31 cellular contexts compared by ENCODE assay signal in the genomic region with DNA sequence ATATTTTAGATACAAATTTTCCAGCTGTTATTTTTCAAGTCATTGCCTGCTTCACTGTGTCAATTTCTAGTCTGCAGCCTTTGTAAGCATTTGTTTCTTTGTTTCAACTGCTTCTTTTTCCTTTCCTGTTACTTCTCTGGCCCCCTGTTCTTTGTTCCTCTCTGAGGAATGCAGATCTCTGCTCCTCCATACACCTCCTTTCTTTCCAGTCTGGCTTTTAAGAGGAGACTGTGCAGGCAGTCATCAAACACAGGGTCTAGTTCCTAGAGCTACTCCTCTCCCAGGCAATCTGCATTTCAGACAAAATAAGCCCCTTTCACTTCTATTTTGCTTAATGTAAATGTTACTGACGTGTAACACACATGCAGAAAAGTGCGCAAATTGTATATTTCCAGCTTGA.
"Had no signal": no experiment of that assay in that cellular context is flagged by ENCODE, and none has a peak within 500 bp of the region (broad histone marks: within the 10 kb centered on the region; RNA-seq: fewer than 3 reads in every experiment).

No MANE protein-coding gene starts in this region.

- H3K4me3 ChIP-seq: coronary artery, dorsolateral prefrontal cortex, esophagus muscularis mucosa, gastroesophageal sphincter had no signal

- DNase-seq: activated CD4-positive, alpha-beta memory T cell treated with anti-CD3 and anti-CD28 coated beads, Interleukin-2, amount 10 ng/mL, durations not matched to agents 7 days and 5 days; activated CD4-positive, alpha-beta T cell treated with anti-CD3 and anti-CD28 coated beads for 1 hour; activated CD4-positive, alpha-beta T cell treated with anti-CD3 and anti-CD28 coated beads for 4 hours; activated CD4-positive, alpha-beta T cell treated with anti-CD3 and anti-CD28 coated beads, Interleukin-2, amount 10 ng/mL, durations not matched to agents 7 days and 5 days; activated CD4-positive, alpha-beta T cell treated with anti-CD3 and anti-CD28 coated beads, Interleukin-2, amount 50 U/mL, for 4 hours; activated CD8-positive, alpha-beta memory T cell treated with anti-CD3 and anti-CD28 coated beads, Interleukin-2, amount 50 U/mL, for 48 hours; activated gamma-delta T cell; activated naive CD4-positive, alpha-beta T cell; activated naive CD4-positive, alpha-beta T cell treated with anti-CD3 and anti-CD28 coated beads, Interleukin-2, amount 50 U/mL, for 16 hours; activated T-cell treated with anti-CD3 and anti-CD28 coated beads for 4 hours; activated T-cell treated with anti-CD3 and anti-CD28 coated beads, Interleukin-2, amount 50 U/mL, for 24 hours; activated T-cell treated with anti-CD3 and anti-CD28 coated beads, Interleukin-2, amount 50 U/mL, for 72 hours; amniotic stem cell; anterior cingulate cortex; brain microvascular endothelial cell; dorsolateral prefrontal cortex; effector memory CD4-positive, alpha-beta T cell; erythroblast; foreskin melanocyte; T-helper 1 cell; T-helper 17 cell; T1000 had no signal

- H3K36me3 Mint-ChIP-seq: activated naive CD8-positive, alpha-beta T cell had no signal

- H3K27ac Mint-ChIP-seq: activated CD4-positive, alpha-beta memory T cell treated with anti-CD3 and anti-CD28 coated beads, Interleukin-2, amount 10 ng/mL, durations not matched to agents 7 days and 5 days; activated CD4-positive, alpha-beta T cell treated with anti-CD3 and anti-CD28 coated beads, Interleukin-2, amount 10 ng/mL, durations not matched to agents 7 days and 5 days; activated naive CD8-positive, alpha-beta T cell; activated T-cell treated with anti-CD3 and anti-CD28 coated beads, Interleukin-2, amount 50 U/mL, for 24 hours; activated T-cell treated with anti-CD3 and anti-CD28 coated beads, Interleukin-2, amount 50 U/mL, for 72 hours; dendritic cell treated with granulocyte-macrophage colony-stimulating factor and Interleukin-4, amounts not matched to agents 40 ng/mL and 50 ng/mL, for 4 days; T-helper 17 cell; T-helper 2 cell treated with Interferon-gamma antibody and Interleukin-4, amounts not matched to agents 5 μg/mL and 100 μg/mL, for 36 hours had no signal

- H3K27me3 Mint-ChIP-seq: activated CD4-positive, alpha-beta memory T cell treated with anti-CD3 and anti-CD28 coated beads, Interleukin-2, amount 10 ng/mL, durations not matched to agents 7 days and 5 days; activated CD4-positive, alpha-beta T cell treated with anti-CD3 and anti-CD28 coated beads, Interleukin-2, amount 10 ng/mL, durations not matched to agents 7 days and 5 days; activated T-cell treated with anti-CD3 and anti-CD28 coated beads, Interleukin-2, amount 50 U/mL, for 24 hours; dendritic cell treated with granulocyte-macrophage colony-stimulating factor and Interleukin-4, amounts not matched to agents 40 ng/mL and 50 ng/mL, for 4 days; T-helper 17 cell had no signal

- H3K9me3 Mint-ChIP-seq: activated CD4-positive, alpha-beta memory T cell treated with anti-CD3 and anti-CD28 coated beads, Interleukin-2, amount 10 ng/mL, durations not matched to agents 7 days and 5 days; activated CD4-positive, alpha-beta T cell treated with anti-CD3 and anti-CD28 coated beads, Interleukin-2, amount 10 ng/mL, durations not matched to agents 7 days and 5 days; activated T-cell treated with anti-CD3 and anti-CD28 coated beads, Interleukin-2, amount 50 U/mL, for 72 hours; central memory CD8-positive, alpha-beta T cell; dendritic cell treated with granulocyte-macrophage colony-stimulating factor and Interleukin-4, amounts not matched to agents 40 ng/mL and 50 ng/mL, for 4 days; T-helper 2 cell treated with Interferon-gamma antibody and Interleukin-4, amounts not matched to agents 5 μg/mL and 100 μg/mL, for 36 hours had no signal

- H3K27ac ChIP-seq: brain microvascular endothelial cell, coronary artery, dorsolateral prefrontal cortex, esophagus muscularis mucosa, gastroesophageal sphincter had no signal

- H3K27me3 ChIP-seq: brain microvascular endothelial cell, esophagus muscularis mucosa, gastroesophageal sphincter had no signal

- H3K4me3 Mint-ChIP-seq: activated CD4-positive, alpha-beta memory T cell treated with anti-CD3 and anti-CD28 coated beads, Interleukin-2, amount 10 ng/mL, durations not matched to agents 7 days and 5 days; activated CD4-positive, alpha-beta T cell treated with anti-CD3 and anti-CD28 coated beads, Interleukin-2, amount 10 ng/mL, durations not matched to agents 7 days and 5 days; activated naive CD8-positive, alpha-beta T cell; activated T-cell treated with anti-CD3 and anti-CD28 coated beads, Interleukin-2, amount 50 U/mL, for 24 hours; activated T-cell treated with anti-CD3 and anti-CD28 coated beads, Interleukin-2, amount 50 U/mL, for 72 hours; central memory CD8-positive, alpha-beta T cell; dendritic cell treated with granulocyte-macrophage colony-stimulating factor and Interleukin-4, amounts not matched to agents 40 ng/mL and 50 ng/mL, for 4 days; T-helper 17 cell; T-helper 2 cell treated with Interferon-gamma antibody and Interleukin-4, amounts not matched to agents 5 μg/mL and 100 μg/mL, for 36 hours had no signal

- FAIRE-seq: astrocyte, bronchial epithelial cell had no signal

- H3K4me1 Mint-ChIP-seq: activated CD4-positive, alpha-beta memory T cell treated with anti-CD3 and anti-CD28 coated beads, Interleukin-2, amount 10 ng/mL, durations not matched to agents 7 days and 5 days; activated CD4-positive, alpha-beta T cell treated with anti-CD3 and anti-CD28 coated beads, Interleukin-2, amount 10 ng/mL, durations not matched to agents 7 days and 5 days; central memory CD8-positive, alpha-beta T cell; T-helper 17 cell had no signal

- H3K4me1 ChIP-seq: esophagus muscularis mucosa, gastroesophageal sphincter had no signal

- H3K9me3 ChIP-seq: esophagus muscularis mucosa, gastroesophageal sphincter had no signal

- H3K36me3 ChIP-seq: brain microvascular endothelial cell, esophagus muscularis mucosa, gastroesophageal sphincter had no signal
